Comparison of ENCODE assay signal across 24 cellular contexts in genomic region chrX:72054776-72055495, GRCh38.
DNase-seq lines count a peak whose midpoint lies in the region; ATAC-seq and TF ChIP-seq lines count a peak whose summit lies in the region.
"Had no signal": no experiment of that assay in that cellular context is flagged by ENCODE, and none has a peak within 500 bp of the region (broad histone marks: within the 10 kb centered on the region; RNA-seq: fewer than 3 reads in every experiment).

No MANE protein-coding gene starts in this region.

- peaks cover 65% of the 10 kb centered on the region for H3K4me1 ChIP-seq in ES-I3 (ENCODE audit: insufficient read depth, low read length)
- peaks cover 15% of the 10 kb centered on the region for H3K4me1 ChIP-seq in ectodermal cell (ENCODE audit: control insufficient read depth, insufficient read depth, low read length)
- H3K4me1 ChIP-seq in prostate gland (replicated peaks): no peaks in the 10 kb centered on the region

- peak overlapping the region; percentile 77 for H3K27ac ChIP-seq in ectodermal cell (ENCODE audit: insufficient read depth, low read depth, low read length, poor library complexity, severe bottlenecking)
- no peak overlapping the region for H3K27ac ChIP-seq in prostate gland
- H3K27ac ChIP-seq: C4-2B, HL-60, KMS-11, thoracic aorta, WERI-Rb-1 had no signal

- H3K4me3 ChIP-seq in ectodermal cell (ENCODE audit: insufficient read depth, low read depth, low read length): no peak overlapping the region
- H3K4me3 ChIP-seq in prostate gland: no peak overlapping the region
- H3K4me3 ChIP-seq: GM12878, thoracic aorta had no signal

- no peaks in the 10 kb centered on the region for H3K27me3 ChIP-seq in ectodermal cell (ENCODE audit: control insufficient read depth, insufficient read depth, low read length, poor library complexity, severe bottlenecking)
- no peaks in the 10 kb centered on the region for H3K27me3 ChIP-seq in prostate gland (replicated peaks; ENCODE audit: insufficient read depth)

- peak overlapping the region; percentile 11; the same call in 1 of the 2 replicates for H3K9ac ChIP-seq in ES-I3 (ENCODE audit: low read depth, low read length)
- H3K9ac ChIP-seq: KMS-11 had no signal

- no peak for ATAC-seq in HG03280 (IDR thresholded peaks at IDR 0.05; ENCODE audit: unreplicated experiment)
- ATAC-seq: activated CD8-positive, alpha-beta T cell treated with anti-CD3 and anti-CD28 coated beads, Interleukin-2, amount 10 ng/mL, durations not matched to agents 7 days and 5 days; GM12878; left ventricle myocardium superior; sciatic nerve; stimulated activated memory B cell treated with anti-CD40 and anti-IgM and Interleukin-4, amounts not matched to agents 10 μg/mL and 1 μg/mL and 100 μg/mL, for 72 hours had no signal

- no peaks in the 10 kb centered on the region for H3K9me3 ChIP-seq in ES-I3 (ENCODE audit: control insufficient read depth, insufficient read depth, low read length)
- no peaks in the 10 kb centered on the region for H3K9me3 ChIP-seq in ectodermal cell (ENCODE audit: control insufficient read depth, low read length)
- H3K9me3 ChIP-seq in prostate gland: no peaks in the 10 kb centered on the region
- H3K9me3 ChIP-seq: thoracic aorta had no signal

- TF ChIP-seq POLR2A in prostate gland (IDR thresholded peaks at IDR 0.05): no peak

- TF ChIP-seq CTCF in prostate gland (IDR thresholded peaks at IDR 0.05): no peak

- intact Hi-C loops in prostate gland (cut with DNase I): no loop called here

- 19 to 21% methylated on average over 17 to 18 of the region's 19 CpGs for WGBS in ectodermal cell, 2 experiments
- 73% methylated on average over 15 of the region's 19 CpGs for WGBS in prostate gland

- DNase-seq in NCI-H2227 treated with DMSO at 0.1 percent for 48 hours (lab: John Stamatoyannopoulos, UW): peak; percentile 87
- DNase-seq in medulla oblongata (ENCODE audit: extremely low spot score): peak; percentile 4
- DNase-seq in GM19240 (ENCODE audit: insufficient read length, low spot score): no peak
- DNase-seq in T-helper 2 cell: no peak
- DNase-seq in prostate gland (ENCODE audit: low spot score): no peak
- DNase-seq: ACHN; activated CD8-positive, alpha-beta T cell treated with anti-CD3 and anti-CD28 coated beads, Interleukin-2, amount 10 ng/mL, durations not matched to agents 7 days and 5 days; activated T-cell treated with anti-CD3 and anti-CD28 coated beads, Interleukin-2, amount 50 U/mL, for 48 hours; left ventricle myocardium superior; MV-4-11; NCI-H187 treated with DMSO at 0.1 percent for 48 hours; NCI-H510A treated with DMSO at 0.1 percent for 48 hours; SHP77; WERI-Rb-1 had no signal

- H3K36me3 ChIP-seq in ES-I3 (ENCODE audit: insufficient read depth, low read length) (no peaks in the 10 kb centered on the region), ectodermal cell (ENCODE audit: control insufficient read depth, insufficient read depth, low read length) (no peaks in the 10 kb centered on the region), prostate gland (no peaks in the 10 kb centered on the region)
- H3K36me3 ChIP-seq: thoracic aorta, WERI-Rb-1 had no signal

Comparison
In these comparisons a context has a peak if more than half of its experiments do, and no peak if none do; other contexts are left out.
1. DNase-seq: peak in NCI-H2227 treated with DMSO at 0.1 percent for 48 hours (single experiment) and medulla oblongata (single experiment); none in GM19240 (single experiment), T-helper 2 cell (0 of 5) and prostate gland (single experiment).